In the genomic region with DNA sequence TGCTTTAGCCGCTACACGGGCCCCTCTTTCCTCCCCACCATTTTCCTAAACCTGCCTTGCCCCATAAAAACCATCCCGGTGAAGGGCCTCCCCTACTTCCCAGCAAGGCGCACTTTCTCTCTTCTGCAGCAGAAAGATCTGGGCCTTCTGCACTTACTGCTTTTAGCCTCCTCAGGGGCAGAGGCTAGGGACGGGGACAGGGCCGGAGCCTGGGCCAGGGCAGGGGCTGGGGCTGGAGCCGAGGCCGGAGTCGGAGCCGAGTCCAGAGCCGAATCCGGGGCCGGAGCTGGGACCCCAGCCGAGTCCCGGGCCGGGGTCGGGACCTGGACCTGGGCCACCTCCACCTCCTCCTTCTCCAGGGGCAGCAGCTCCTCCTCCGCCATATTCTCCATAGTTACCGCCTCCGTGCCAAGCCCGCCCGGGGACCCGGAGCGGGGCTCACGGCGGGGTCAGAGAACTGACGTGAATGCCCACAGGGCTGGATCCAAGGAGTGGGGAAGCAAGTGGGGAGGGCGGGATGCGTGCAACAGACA, we compare ENCODE assay signal across 2 cellular contexts.
TF ChIP-seq lines count a peak whose summit lies in the region.

No MANE protein-coding gene starts in this region.

TF ChIP-seq in HEK293, 187 proteins besides CTCF, POLR2A, EP300 and RAD21 (continued from another document and continues in another):
- TF ChIP-seq, protein P1, sequence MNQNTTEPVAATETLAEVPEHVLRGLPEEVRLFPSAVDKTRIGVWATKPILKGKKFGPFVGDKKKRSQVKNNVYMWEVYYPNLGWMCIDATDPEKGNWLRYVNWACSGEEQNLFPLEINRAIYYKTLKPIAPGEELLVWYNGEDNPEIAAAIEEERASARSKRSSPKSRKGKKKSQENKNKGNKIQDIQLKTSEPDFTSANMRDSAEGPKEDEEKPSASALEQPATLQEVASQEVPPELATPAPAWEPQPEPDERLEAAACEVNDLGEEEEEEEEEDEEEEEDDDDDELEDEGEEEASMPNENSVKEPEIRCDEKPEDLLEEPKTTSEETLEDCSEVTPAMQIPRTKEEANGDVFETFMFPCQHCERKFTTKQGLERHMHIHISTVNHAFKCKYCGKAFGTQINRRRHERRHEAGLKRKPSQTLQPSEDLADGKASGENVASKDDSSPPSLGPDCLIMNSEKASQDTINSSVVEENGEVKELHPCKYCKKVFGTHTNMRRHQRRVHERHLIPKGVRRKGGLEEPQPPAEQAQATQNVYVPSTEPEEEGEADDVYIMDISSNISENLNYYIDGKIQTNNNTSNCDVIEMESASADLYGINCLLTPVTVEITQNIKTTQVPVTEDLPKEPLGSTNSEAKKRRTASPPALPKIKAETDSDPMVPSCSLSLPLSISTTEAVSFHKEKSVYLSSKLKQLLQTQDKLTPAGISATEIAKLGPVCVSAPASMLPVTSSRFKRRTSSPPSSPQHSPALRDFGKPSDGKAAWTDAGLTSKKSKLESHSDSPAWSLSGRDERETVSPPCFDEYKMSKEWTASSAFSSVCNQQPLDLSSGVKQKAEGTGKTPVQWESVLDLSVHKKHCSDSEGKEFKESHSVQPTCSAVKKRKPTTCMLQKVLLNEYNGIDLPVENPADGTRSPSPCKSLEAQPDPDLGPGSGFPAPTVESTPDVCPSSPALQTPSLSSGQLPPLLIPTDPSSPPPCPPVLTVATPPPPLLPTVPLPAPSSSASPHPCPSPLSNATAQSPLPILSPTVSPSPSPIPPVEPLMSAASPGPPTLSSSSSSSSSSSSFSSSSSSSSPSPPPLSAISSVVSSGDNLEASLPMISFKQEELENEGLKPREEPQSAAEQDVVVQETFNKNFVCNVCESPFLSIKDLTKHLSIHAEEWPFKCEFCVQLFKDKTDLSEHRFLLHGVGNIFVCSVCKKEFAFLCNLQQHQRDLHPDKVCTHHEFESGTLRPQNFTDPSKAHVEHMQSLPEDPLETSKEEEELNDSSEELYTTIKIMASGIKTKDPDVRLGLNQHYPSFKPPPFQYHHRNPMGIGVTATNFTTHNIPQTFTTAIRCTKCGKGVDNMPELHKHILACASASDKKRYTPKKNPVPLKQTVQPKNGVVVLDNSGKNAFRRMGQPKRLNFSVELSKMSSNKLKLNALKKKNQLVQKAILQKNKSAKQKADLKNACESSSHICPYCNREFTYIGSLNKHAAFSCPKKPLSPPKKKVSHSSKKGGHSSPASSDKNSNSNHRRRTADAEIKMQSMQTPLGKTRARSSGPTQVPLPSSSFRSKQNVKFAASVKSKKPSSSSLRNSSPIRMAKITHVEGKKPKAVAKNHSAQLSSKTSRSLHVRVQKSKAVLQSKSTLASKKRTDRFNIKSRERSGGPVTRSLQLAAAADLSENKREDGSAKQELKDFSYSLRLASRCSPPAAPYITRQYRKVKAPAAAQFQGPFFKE (tag by site-specific recombination; IDR thresholded peaks at IDR 0.05; ENCODE audit: borderline replicate concordance), result no peak
- TF ChIP-seq SP2 (tag by site-specific recombination; IDR thresholded peaks at IDR 0.05) (no peak), KLF16 (tag by site-specific recombination; IDR thresholded peaks at IDR 0.05) (peak; percentile 44; the same call in 1 of the 2 replicates), ZNF677 (tag by site-specific recombination; IDR thresholded peaks at IDR 0.05) (no peak), TRIM28 (IDR thresholded peaks at IDR 0.05; ENCODE audit: borderline replicate concordance, low read length) (no peak), HOXA7 (CRISPR knock-in tag; IDR thresholded peaks at IDR 0.05; ENCODE audit: borderline replicate concordance) (no peak), ZNF223 (tag by site-specific recombination; IDR thresholded peaks at IDR 0.05) (no peak), ZBTB48 (tag by site-specific recombination; IDR thresholded peaks at IDR 0.05) (peak; percentile 78), ZNF366 (tag by site-specific recombination; conservative IDR thresholded peaks at IDR 0.05) (0 out of 2 replicates have a peak, but pooled peaks have one; percentile 12), ZNF48 (tag by site-specific recombination; IDR thresholded peaks at IDR 0.05) (no peak), ZNF555 (tag by site-specific recombination; conservative IDR thresholded peaks at IDR 0.05) (no peak), ZNF623 (tag by site-specific recombination; IDR thresholded peaks at IDR 0.05) (no peak)
- TF ChIP-seq, protein P2, sequence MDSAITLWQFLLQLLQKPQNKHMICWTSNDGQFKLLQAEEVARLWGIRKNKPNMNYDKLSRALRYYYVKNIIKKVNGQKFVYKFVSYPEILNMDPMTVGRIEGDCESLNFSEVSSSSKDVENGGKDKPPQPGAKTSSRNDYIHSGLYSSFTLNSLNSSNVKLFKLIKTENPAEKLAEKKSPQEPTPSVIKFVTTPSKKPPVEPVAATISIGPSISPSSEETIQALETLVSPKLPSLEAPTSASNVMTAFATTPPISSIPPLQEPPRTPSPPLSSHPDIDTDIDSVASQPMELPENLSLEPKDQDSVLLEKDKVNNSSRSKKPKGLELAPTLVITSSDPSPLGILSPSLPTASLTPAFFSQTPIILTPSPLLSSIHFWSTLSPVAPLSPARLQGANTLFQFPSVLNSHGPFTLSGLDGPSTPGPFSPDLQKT (IDR thresholded peaks at IDR 0.05; ENCODE audit: borderline replicate concordance, low read depth, low read length), result no peak
- TF ChIP-seq, protein P3, sequence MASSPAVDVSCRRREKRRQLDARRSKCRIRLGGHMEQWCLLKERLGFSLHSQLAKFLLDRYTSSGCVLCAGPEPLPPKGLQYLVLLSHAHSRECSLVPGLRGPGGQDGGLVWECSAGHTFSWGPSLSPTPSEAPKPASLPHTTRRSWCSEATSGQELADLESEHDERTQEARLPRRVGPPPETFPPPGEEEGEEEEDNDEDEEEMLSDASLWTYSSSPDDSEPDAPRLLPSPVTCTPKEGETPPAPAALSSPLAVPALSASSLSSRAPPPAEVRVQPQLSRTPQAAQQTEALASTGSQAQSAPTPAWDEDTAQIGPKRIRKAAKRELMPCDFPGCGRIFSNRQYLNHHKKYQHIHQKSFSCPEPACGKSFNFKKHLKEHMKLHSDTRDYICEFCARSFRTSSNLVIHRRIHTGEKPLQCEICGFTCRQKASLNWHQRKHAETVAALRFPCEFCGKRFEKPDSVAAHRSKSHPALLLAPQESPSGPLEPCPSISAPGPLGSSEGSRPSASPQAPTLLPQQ (tag by site-specific recombination; IDR thresholded peaks at IDR 0.05), result peak; percentile 36; the same call in 1 of the 2 replicates
- TF ChIP-seq, protein P4, sequence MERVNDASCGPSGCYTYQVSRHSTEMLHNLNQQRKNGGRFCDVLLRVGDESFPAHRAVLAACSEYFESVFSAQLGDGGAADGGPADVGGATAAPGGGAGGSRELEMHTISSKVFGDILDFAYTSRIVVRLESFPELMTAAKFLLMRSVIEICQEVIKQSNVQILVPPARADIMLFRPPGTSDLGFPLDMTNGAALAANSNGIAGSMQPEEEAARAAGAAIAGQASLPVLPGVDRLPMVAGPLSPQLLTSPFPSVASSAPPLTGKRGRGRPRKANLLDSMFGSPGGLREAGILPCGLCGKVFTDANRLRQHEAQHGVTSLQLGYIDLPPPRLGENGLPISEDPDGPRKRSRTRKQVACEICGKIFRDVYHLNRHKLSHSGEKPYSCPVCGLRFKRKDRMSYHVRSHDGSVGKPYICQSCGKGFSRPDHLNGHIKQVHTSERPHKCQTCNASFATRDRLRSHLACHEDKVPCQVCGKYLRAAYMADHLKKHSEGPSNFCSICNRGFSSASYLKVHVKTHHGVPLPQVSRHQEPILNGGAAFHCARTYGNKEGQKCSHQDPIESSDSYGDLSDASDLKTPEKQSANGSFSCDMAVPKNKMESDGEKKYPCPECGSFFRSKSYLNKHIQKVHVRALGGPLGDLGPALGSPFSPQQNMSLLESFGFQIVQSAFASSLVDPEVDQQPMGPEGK (tag by site-specific recombination; IDR thresholded peaks at IDR 0.05), result peak; percentile 29; the same call in 1 of the 2 replicates

TF ChIP-seq in GM12878, 131 proteins besides CTCF, POLR2A, EP300 and RAD21 (continued from another document and continues in another):
- TF ChIP-seq IRF4 (IDR thresholded peaks at IDR 0.05; ENCODE audit: low read depth, low read length) (no peak), GABPA (IDR thresholded peaks at IDR 0.05; ENCODE audit: low read depth) (no peak), CREB1 (IDR thresholded peaks at IDR 0.05; ENCODE audit: low read depth) (no peak), CHD4 (IDR thresholded peaks at IDR 0.05) (no peak), ZZZ3 (IDR thresholded peaks at IDR 0.05; ENCODE audit: control insufficient read depth, insufficient read length, low read depth) (no peak), HDAC2 (IDR thresholded peaks at IDR 0.05) (no peak), MEF2A (IDR thresholded peaks at IDR 0.05; ENCODE audit: insufficient read depth, low read depth, low read length) (no peak), KAT2A (conservative IDR thresholded peaks at IDR 0.05; ENCODE audit: control insufficient read depth, low read depth, low read length) (no peak), ATF7 (IDR thresholded peaks at IDR 0.05; ENCODE audit: low read depth) (no peak), TCF12 (IDR thresholded peaks at IDR 0.05; ENCODE audit: low read depth, low read length) (no peak), ESRRA (IDR thresholded peaks at IDR 0.05; ENCODE audit: low read length) (no peak), SRF (IDR thresholded peaks at IDR 0.05; ENCODE audit: low read depth in 2 of 2, low read length in 2 of 2) (no peak), CHD1 (IDR thresholded peaks at IDR 0.05; ENCODE audit: low read depth, low read length) (no peak), SP1 (IDR thresholded peaks at IDR 0.05; ENCODE audit: low read depth, low read length) (no peak), ZNF207 (IDR thresholded peaks at IDR 0.05; ENCODE audit: borderline replicate concordance) (no peak), RAD51 (IDR thresholded peaks at IDR 0.05) (no peak), MXI1 (IDR thresholded peaks at IDR 0.05; ENCODE audit: low read depth, low read length) (no peak), CHD2 (IDR thresholded peaks at IDR 0.05; ENCODE audit: borderline replicate concordance, low read depth, low read length) (no peak), MYB (IDR thresholded peaks at IDR 0.05; ENCODE audit: borderline replicate concordance, low read depth, low read length) (no peak), ZNF384 (IDR thresholded peaks at IDR 0.05; ENCODE audit: borderline replicate concordance, low read depth, low read length) (no peak), POLR2AphosphoS5 (IDR thresholded peaks at IDR 0.05; ENCODE audit: low read length) (no peak), SMC3 (IDR thresholded peaks at IDR 0.05; ENCODE audit: borderline replicate concordance, low read length) (no peak), RBBP5 (conservative IDR thresholded peaks at IDR 0.05) (peak; percentile 67; the same call in 1 of the 2 replicates)
- TF ChIP-seq, protein P5, sequence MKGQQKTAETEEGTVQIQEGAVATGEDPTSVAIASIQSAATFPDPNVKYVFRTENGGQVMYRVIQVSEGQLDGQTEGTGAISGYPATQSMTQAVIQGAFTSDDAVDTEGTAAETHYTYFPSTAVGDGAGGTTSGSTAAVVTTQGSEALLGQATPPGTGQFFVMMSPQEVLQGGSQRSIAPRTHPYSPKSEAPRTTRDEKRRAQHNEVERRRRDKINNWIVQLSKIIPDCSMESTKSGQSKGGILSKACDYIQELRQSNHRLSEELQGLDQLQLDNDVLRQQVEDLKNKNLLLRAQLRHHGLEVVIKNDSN (IDR thresholded peaks at IDR 0.05; ENCODE audit: borderline replicate concordance, extremely low read length, insufficient read depth, low read depth, low read length), result no peak
- TF ChIP-seq, protein P6, sequence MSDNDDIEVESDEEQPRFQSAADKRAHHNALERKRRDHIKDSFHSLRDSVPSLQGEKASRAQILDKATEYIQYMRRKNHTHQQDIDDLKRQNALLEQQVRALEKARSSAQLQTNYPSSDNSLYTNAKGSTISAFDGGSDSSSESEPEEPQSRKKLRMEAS (IDR thresholded peaks at IDR 0.05; ENCODE audit: low read depth, low read length), result no peak
- TF ChIP-seq, protein P7, sequence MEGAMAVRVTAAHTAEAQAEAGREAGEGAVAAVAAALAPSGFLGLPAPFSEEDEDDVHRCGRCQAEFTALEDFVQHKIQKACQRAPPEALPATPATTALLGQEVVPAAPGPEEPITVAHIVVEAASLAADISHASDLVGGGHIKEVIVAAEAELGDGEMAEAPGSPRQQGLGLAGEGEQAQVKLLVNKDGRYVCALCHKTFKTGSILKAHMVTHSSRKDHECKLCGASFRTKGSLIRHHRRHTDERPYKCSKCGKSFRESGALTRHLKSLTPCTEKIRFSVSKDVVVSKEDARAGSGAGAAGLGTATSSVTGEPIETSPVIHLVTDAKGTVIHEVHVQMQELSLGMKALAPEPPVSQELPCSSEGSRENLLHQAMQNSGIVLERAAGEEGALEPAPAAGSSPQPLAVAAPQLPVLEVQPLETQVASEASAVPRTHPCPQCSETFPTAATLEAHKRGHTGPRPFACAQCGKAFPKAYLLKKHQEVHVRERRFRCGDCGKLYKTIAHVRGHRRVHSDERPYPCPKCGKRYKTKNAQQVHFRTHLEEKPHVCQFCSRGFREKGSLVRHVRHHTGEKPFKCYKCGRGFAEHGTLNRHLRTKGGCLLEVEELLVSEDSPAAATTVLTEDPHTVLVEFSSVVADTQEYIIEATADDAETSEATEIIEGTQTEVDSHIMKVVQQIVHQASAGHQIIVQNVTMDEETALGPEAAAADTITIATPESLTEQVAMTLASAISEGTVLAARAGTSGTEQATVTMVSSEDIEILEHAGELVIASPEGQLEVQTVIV (IDR thresholded peaks at IDR 0.05; ENCODE audit: borderline replicate concordance, partially characterized antibody), result no peak
- TF ChIP-seq, protein P8, sequence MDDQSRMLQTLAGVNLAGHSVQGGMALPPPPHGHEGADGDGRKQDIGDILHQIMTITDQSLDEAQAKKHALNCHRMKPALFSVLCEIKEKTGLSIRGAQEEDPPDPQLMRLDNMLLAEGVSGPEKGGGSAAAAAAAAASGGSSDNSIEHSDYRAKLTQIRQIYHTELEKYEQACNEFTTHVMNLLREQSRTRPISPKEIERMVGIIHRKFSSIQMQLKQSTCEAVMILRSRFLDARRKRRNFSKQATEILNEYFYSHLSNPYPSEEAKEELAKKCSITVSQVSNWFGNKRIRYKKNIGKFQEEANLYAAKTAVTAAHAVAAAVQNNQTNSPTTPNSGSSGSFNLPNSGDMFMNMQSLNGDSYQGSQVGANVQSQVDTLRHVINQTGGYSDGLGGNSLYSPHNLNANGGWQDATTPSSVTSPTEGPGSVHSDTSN (IDR thresholded peaks at IDR 0.05; ENCODE audit: insufficient replicate concordance, low read depth, low read length), result no peak
- TF ChIP-seq, protein P9, sequence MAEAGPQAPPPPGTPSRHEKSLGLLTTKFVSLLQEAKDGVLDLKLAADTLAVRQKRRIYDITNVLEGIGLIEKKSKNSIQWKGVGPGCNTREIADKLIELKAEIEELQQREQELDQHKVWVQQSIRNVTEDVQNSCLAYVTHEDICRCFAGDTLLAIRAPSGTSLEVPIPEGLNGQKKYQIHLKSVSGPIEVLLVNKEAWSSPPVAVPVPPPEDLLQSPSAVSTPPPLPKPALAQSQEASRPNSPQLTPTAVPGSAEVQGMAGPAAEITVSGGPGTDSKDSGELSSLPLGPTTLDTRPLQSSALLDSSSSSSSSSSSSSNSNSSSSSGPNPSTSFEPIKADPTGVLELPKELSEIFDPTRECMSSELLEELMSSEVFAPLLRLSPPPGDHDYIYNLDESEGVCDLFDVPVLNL (IDR thresholded peaks at IDR 0.05; ENCODE audit: low read depth, low read length), result no peak
